Comparison of ENCODE assay signal across 12 cellular contexts in the genomic region with DNA sequence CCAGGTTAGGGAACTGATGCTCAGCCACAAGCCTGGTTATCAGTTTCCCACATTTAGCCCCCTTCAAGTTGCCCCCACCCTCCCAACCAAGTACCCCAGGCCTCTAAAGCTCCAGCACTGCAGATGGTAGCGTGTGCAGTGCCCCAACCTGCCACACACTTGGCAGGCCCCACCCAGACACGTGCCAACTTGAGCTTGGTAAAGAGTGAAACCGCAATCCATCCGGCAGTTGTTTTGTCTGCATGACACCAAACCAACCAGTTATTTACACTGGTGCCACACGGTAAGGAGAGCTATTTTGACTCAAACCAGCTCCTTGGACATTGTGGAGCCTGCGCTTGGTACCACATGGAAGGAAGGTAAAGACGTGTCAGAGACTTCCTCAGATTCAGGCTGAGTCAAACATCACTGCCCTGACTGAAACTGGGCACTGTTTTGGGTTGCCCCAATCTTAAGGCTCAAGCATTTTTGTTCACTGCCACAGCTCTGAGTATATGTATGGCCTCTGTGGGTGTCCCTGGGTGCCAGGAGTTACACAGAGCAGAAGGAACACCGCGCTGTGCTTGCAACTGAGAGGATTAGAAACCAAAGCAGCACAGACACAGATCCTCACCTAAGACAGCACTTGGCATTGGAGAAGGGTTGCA.
DNase-seq lines count a peak whose midpoint lies in the region; ATAC-seq and TF ChIP-seq lines count a peak whose summit lies in the region.
"Had no signal": no experiment of that assay in that cellular context is flagged by ENCODE, and none has a peak within 500 bp of the region (broad histone marks: within the 10 kb centered on the region; RNA-seq: fewer than 3 reads in every experiment).

No MANE protein-coding gene starts in this region.

- H3K27ac Mint-ChIP-seq in endodermal cell, result no peak overlapping the region

- H3K9me3 Mint-ChIP-seq in endodermal cell, result no peaks in the 10 kb centered on the region

- peaks cover 7% of the 10 kb centered on the region for H3K27me3 Mint-ChIP-seq in endodermal cell (ENCODE audit: insufficient read depth)

- WGBS in endodermal cell (ENCODE audit: insufficient coverage in 1 of 2, insufficient read length in 1 of 2), 2 experiments, result 90 to 92% methylated on average over 7 to 9 of the region's 9 CpGs
- WGBS in smooth muscle cell (ENCODE audit: low lambda C conversion rate), result 55% methylated on average over 9 of the region's 9 CpGs

- peaks cover 12% of the 10 kb centered on the region for H3K4me1 Mint-ChIP-seq in endodermal cell

- no peaks in the 10 kb centered on the region for H3K36me3 Mint-ChIP-seq in endodermal cell (ENCODE audit: low read depth)

- peak overlapping the region; percentile 46 for H3K4me2 ChIP-seq in smooth muscle cell

- peaks cover 8% of the 10 kb centered on the region for H3K27me3 ChIP-seq in endodermal cell (ENCODE audit: control insufficient read depth, insufficient read depth, low read length, poor library complexity, severe bottlenecking)
- H3K27me3 ChIP-seq in smooth muscle cell (ENCODE audit: low read depth), result no peaks in the 10 kb centered on the region

- DNase-seq in NCI-H2171 treated with DMSO at 0.1 percent for 48 hours (lab: John Stamatoyannopoulos, UW), result peak; percentile 35
- DNase-seq in NCI-H2171 (lab: John Stamatoyannopoulos, UW), result no peak
- peak; percentile 17 for DNase-seq in NCI-H510A treated with DMSO at 0.1 percent for 48 hours (lab: John Stamatoyannopoulos, UW)
- no peak for DNase-seq in endodermal cell
- DNase-seq in smooth muscle cell (lab: John Stamatoyannopoulos, UW; ENCODE audit: unreplicated experiment), result no peak
- no peak for DNase-seq in GM03348 (ENCODE audit: low spot score)
- no peak for DNase-seq in NK-92 (lab: John Stamatoyannopoulos, UW; ENCODE audit: unreplicated experiment)
- DNase-seq: ACHN; activated CD4-positive, alpha-beta T cell treated with anti-CD3 and anti-CD28 coated beads for 48 hours; stimulated activated CD4-positive, alpha-beta T cell treated with anti-CD3 and anti-CD28 coated beads, Interleukin-4, amount 100 ng/mL, for 4 hours had no signal

- no peaks in the 10 kb centered on the region for H3K79me2 ChIP-seq in smooth muscle cell (ENCODE audit: low read depth)
- H3K79me2 ChIP-seq: parathyroid adenoma had no signal

- H2AFZ ChIP-seq in smooth muscle cell (ENCODE audit: low read depth), result no peak overlapping the region
- H2AFZ ChIP-seq: parathyroid adenoma had no signal

- H3K9ac ChIP-seq in endodermal cell (ENCODE audit: extremely low read depth, low read length, poor library complexity, severe bottlenecking) (no peak overlapping the region), smooth muscle cell (ENCODE audit: low read depth) (no peak overlapping the region)
- H3K9ac ChIP-seq: parathyroid adenoma had no signal

- H3K9me3 ChIP-seq in endodermal cell (ENCODE audit: control insufficient read depth, low read length) (no peaks in the 10 kb centered on the region), smooth muscle cell (replicated peaks; ENCODE audit: low read depth) (no peaks in the 10 kb centered on the region)

- H3K27ac ChIP-seq in endodermal cell (ENCODE audit: low read depth, low read length) (no peak overlapping the region), smooth muscle cell (ENCODE audit: low read depth) (no peak overlapping the region)
- H3K27ac ChIP-seq: parathyroid adenoma had no signal

- no peak for TF ChIP-seq CTCF in endodermal cell (conservative IDR thresholded peaks at IDR 0.05)
- no peak for TF ChIP-seq CTCF in smooth muscle cell (IDR thresholded peaks at IDR 0.05; ENCODE audit: borderline replicate concordance, insufficient read depth, poor library complexity, severe bottlenecking)

- no peaks in the 10 kb centered on the region for H3K36me3 ChIP-seq in endodermal cell (ENCODE audit: control insufficient read depth, insufficient read depth, low read length)
- no peaks in the 10 kb centered on the region for H3K36me3 ChIP-seq in smooth muscle cell (ENCODE audit: low read depth)

- no peak for ATAC-seq in HG02885 (IDR thresholded peaks at IDR 0.05; ENCODE audit: poor library complexity, unreplicated experiment)

- no peaks in the 10 kb centered on the region for H4K20me1 ChIP-seq in smooth muscle cell (ENCODE audit: low read depth)

- no peak overlapping the region for H3K4me3 Mint-ChIP-seq in endodermal cell

- H3F3A ChIP-seq in smooth muscle cell (ENCODE audit: low read depth), result no peaks in the 10 kb centered on the region

- H3K4me1 ChIP-seq in endodermal cell (ENCODE audit: control insufficient read depth, insufficient read depth, low read length), result peaks cover 13% of the 10 kb centered on the region
- peaks cover 9% of the 10 kb centered on the region for H3K4me1 ChIP-seq in smooth muscle cell (ENCODE audit: low read depth)
- H3K4me1 ChIP-seq: parathyroid adenoma had no signal

- peak overlapping the region; percentile 26 for H3K4me3 ChIP-seq in endodermal cell (ENCODE audit: low read length)
- no peak overlapping the region for H3K4me3 ChIP-seq in smooth muscle cell

Comparison
In these comparisons a context has a peak if more than half of its experiments do, and no peak if none do; other contexts are left out.
1. DNase-seq: peak in NCI-H2171 treated with DMSO at 0.1 percent for 48 hours (single experiment) and NCI-H510A treated with DMSO at 0.1 percent for 48 hours (single experiment); none in NCI-H2171 (single experiment), endodermal cell (single experiment), smooth muscle cell (single experiment), GM03348 (single experiment) and NK-92 (single experiment).